Comparison of ENCODE assay signal across 2 cellular contexts in the genomic region with DNA sequence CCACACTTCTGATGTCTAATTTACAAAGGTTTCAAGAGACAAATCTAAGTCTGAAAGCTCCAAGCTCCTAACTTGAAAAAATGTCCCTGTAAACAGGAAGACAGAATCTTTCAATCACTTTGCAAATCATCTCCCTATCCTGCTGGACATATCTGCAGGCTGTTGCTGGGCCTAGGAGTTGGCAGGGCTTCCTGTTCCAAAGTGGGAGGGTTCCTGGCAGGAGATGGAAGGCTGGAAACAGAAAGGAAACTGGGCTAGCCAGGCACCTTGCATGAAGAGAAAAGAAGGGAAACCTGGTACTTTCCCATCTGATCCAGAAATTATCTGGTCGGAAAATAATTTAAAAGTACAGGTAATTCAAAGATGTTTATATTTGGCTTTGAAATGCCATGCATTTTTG.
TF ChIP-seq lines count a peak whose summit lies in the region.

No MANE protein-coding gene starts in this region.

TF ChIP-seq in liver, 16 proteins besides CTCF, POLR2A, EP300 and RAD21 (continued from another document):
- TF ChIP-seq, protein P1, sequence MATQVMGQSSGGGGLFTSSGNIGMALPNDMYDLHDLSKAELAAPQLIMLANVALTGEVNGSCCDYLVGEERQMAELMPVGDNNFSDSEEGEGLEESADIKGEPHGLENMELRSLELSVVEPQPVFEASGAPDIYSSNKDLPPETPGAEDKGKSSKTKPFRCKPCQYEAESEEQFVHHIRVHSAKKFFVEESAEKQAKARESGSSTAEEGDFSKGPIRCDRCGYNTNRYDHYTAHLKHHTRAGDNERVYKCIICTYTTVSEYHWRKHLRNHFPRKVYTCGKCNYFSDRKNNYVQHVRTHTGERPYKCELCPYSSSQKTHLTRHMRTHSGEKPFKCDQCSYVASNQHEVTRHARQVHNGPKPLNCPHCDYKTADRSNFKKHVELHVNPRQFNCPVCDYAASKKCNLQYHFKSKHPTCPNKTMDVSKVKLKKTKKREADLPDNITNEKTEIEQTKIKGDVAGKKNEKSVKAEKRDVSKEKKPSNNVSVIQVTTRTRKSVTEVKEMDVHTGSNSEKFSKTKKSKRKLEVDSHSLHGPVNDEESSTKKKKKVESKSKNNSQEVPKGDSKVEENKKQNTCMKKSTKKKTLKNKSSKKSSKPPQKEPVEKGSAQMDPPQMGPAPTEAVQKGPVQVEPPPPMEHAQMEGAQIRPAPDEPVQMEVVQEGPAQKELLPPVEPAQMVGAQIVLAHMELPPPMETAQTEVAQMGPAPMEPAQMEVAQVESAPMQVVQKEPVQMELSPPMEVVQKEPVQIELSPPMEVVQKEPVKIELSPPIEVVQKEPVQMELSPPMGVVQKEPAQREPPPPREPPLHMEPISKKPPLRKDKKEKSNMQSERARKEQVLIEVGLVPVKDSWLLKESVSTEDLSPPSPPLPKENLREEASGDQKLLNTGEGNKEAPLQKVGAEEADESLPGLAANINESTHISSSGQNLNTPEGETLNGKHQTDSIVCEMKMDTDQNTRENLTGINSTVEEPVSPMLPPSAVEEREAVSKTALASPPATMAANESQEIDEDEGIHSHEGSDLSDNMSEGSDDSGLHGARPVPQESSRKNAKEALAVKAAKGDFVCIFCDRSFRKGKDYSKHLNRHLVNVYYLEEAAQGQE (IDR thresholded peaks at IDR 0.05) = no peak
- TF ChIP-seq JUND (IDR thresholded peaks at IDR 0.05) (no peak), MAX (IDR thresholded peaks at IDR 0.05) (peak; percentile 29), RXRA (IDR thresholded peaks at IDR 0.05) (peak; percentile 40 to 44), ATF3 (IDR thresholded peaks at IDR 0.05) (no peak), HNF4G (IDR thresholded peaks at IDR 0.05) (no peak)
TF ChIP-seq in liver: peak in this region for 5.

TF ChIP-seq in HepG2, 621 proteins besides CTCF, POLR2A, EP300 and RAD21 (continued from another document):
- TF ChIP-seq ZBTB49 (CRISPR knock-in tag; IDR thresholded peaks at IDR 0.05; ENCODE audit: borderline replicate concordance) = no peak
- no peak for TF ChIP-seq ZNF326 (CRISPR knock-in tag; IDR thresholded peaks at IDR 0.05; ENCODE audit: borderline replicate concordance)
- no peak for TF ChIP-seq ZNF781 (CRISPR knock-in tag; IDR thresholded peaks at IDR 0.05; ENCODE audit: borderline replicate concordance, not compliant biosample characterization)
- TF ChIP-seq HDAC1 (CRISPR knock-in tag; IDR thresholded peaks at IDR 0.05) = no peak
- no peak for TF ChIP-seq ZGPAT (CRISPR knock-in tag; IDR thresholded peaks at IDR 0.05)
- no peak for TF ChIP-seq ZNF337 (CRISPR knock-in tag; IDR thresholded peaks at IDR 0.05; ENCODE audit: borderline replicate concordance, low read depth)
- no peak for TF ChIP-seq FOXC1 (CRISPR knock-in tag; IDR thresholded peaks at IDR 0.05; ENCODE audit: borderline replicate concordance)
- no peak for TF ChIP-seq RNF2 (conservative IDR thresholded peaks at IDR 0.05; ENCODE audit: low read depth)
- TF ChIP-seq ZNF501 (CRISPR knock-in tag; IDR thresholded peaks at IDR 0.05) = no peak
- TF ChIP-seq PHF20 (CRISPR knock-in tag; IDR thresholded peaks at IDR 0.05) = no peak
- no peak for TF ChIP-seq ZNF34 (CRISPR knock-in tag; IDR thresholded peaks at IDR 0.05; ENCODE audit: borderline replicate concordance)
- TF ChIP-seq SMARCE1 (IDR thresholded peaks at IDR 0.05; ENCODE audit: borderline replicate concordance) = no peak
- TF ChIP-seq FOXP1 (IDR thresholded peaks at IDR 0.05) = no peak
- TF ChIP-seq FOXP1 (CRISPR knock-in tag; IDR thresholded peaks at IDR 0.05) = no peak
